Comparison of ENCODE assay signal across 1 cellular context in the genomic region with DNA sequence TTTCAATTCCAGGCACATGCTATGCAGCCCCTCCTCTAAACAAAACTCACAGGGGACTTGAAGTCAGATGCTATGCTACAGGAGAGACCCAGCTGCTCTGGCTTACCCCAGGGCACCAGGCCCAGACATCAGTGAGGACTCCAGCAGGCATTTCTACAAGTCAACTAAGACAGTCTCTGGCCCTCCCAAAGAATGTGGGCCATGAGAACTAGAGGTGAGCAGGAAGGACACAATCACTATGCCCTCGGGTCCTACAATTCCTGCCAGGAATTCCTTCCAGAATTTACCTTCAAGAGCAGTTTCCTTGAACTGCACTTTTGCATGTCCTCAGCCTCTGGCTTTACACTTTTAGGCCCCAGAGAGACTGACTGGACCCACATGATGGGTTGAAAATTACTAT.
TF ChIP-seq lines count a peak whose summit lies in the region.

No MANE protein-coding gene starts in this region.

TF ChIP-seq in GM23338, 12 proteins besides CTCF, POLR2A, EP300 and RAD21 (continued from another document):
- TF ChIP-seq, protein P1, sequence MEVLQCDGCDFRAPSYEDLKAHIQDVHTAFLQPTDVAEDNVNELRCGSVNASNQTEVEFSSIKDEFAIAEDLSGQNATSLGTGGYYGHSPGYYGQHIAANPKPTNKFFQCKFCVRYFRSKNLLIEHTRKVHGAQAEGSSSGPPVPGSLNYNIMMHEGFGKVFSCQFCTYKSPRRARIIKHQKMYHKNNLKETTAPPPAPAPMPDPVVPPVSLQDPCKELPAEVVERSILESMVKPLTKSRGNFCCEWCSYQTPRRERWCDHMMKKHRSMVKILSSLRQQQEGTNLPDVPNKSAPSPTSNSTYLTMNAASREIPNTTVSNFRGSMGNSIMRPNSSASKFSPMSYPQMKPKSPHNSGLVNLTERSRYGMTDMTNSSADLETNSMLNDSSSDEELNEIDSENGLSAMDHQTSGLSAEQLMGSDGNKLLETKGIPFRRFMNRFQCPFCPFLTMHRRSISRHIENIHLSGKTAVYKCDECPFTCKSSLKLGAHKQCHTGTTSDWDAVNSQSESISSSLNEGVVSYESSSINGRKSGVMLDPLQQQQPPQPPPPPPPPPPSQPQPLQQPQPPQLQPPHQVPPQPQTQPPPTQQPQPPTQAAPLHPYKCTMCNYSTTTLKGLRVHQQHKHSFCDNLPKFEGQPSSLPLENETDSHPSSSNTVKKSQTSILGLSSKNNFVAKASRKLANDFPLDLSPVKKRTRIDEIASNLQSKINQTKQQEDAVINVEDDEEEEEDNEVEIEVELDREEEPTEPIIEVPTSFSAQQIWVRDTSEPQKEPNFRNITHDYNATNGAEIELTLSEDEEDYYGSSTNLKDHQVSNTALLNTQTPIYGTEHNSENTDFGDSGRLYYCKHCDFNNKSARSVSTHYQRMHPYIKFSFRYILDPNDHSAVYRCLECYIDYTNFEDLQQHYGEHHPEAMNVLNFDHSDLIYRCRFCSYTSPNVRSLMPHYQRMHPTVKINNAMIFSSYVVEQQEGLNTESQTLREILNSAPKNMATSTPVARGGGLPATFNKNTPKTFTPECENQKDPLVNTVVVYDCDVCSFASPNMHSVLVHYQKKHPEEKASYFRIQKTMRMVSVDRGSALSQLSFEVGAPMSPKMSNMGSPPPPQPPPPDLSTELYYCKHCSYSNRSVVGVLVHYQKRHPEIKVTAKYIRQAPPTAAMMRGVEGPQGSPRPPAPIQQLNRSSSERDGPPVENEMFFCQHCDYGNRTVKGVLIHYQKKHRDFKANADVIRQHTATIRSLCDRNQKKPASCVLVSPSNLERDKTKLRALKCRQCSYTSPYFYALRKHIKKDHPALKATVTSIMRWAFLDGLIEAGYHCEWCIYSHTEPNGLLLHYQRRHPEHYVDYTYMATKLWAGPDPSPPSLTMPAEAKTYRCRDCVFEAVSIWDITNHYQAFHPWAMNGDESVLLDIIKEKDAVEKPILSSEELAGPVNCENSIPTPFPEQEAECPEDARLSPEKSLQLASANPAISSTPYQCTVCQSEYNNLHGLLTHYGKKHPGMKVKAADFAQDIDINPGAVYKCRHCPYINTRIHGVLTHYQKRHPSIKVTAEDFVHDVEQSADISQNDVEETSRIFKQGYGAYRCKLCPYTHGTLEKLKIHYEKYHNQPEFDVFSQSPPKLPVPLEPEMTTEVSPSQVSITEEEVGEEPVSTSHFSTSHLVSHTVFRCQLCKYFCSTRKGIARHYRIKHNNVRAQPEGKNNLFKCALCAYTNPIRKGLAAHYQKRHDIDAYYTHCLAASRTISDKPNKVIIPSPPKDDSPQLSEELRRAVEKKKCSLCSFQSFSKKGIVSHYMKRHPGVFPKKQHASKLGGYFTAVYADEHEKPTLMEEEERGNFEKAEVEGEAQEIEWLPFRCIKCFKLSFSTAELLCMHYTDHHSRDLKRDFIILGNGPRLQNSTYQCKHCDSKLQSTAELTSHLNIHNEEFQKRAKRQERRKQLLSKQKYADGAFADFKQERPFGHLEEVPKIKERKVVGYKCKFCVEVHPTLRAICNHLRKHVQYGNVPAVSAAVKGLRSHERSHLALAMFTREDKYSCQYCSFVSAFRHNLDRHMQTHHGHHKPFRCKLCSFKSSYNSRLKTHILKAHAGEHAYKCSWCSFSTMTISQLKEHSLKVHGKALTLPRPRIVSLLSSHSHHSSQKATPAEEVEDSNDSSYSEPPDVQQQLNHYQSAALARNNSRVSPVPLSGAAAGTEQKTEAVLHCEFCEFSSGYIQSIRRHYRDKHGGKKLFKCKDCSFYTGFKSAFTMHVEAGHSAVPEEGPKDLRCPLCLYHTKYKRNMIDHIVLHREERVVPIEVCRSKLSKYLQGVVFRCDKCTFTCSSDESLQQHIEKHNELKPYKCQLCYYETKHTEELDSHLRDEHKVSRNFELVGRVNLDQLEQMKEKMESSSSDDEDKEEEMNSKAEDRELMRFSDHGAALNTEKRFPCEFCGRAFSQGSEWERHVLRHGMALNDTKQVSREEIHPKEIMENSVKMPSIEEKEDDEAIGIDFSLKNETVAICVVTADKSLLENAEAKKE (CRISPR knock-in tag; IDR thresholded peaks at IDR 0.05): no peak
